Comparison of ENCODE assay signal across 9 cellular contexts in the genomic region with DNA sequence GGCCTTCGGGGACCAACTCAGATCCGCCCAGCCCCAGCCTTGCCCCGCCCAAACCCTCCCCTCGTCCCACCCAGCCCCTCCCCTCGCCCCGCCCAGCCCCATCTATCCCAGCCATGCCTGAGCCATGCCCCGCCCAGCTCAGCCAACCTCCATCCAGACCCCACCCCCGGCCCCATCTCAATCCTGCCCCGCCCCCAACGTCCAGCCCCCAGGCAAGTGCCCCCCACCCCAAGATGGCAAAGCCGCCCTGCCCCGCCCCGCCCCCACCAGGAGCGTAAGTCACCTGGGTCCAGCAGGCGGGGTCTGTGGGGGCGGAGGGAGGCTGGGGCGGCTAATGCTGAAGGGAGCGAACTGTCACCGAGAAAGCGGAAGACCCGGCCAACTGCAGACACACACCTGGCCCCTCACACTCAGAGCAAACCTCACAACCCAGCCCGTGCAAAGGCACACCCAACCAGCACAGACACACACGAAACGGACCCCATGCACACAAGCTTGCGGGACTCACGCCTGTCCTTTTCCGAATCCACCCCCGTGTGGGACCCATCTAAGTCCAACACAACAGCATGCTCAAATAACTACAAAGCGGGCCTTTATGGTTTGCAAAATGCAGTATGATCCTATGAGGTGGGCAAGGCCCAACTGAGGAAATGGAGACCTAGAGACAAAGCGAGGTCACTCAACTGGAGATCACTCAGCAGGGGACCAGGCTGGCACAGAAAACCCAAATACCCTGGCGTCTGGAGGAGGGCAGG. TPM values are rescaled to one million over a fixed set of nuclear protein-coding genes. Genes with fewer than 3 reads are reported as not detected.
DNase-seq lines count a peak whose midpoint lies in the region; ATAC-seq and TF ChIP-seq lines count a peak whose summit lies in the region.
"Had no signal": no experiment of that assay in that cellular context is flagged by ENCODE, and none has a peak within 500 bp of the region (broad histone marks: within the 10 kb centered on the region; RNA-seq: fewer than 3 reads in every experiment).

No MANE protein-coding gene starts in this region.

- intact Hi-C loops in transverse colon (cut with DNase I; ENCODE audit: low total_unique reads): no loop called here

- H3K27ac ChIP-seq in ACC112 (ENCODE audit: low read depth, low read length) (peak overlapping the region; percentile 26; the same call in 1 of the 2 replicates), endodermal cell (ENCODE audit: low read depth, low read length) (peak overlapping the region; percentile 22), transverse colon (peak overlapping the region; percentile 56 to 85 (median 71))

- H3K4me1 ChIP-seq in ACC112 (ENCODE audit: control insufficient read depth, insufficient read depth, low read length, unreplicated experiment): peaks cover 5% of the 10 kb centered on the region
- H3K4me1 ChIP-seq in endodermal cell (ENCODE audit: control insufficient read depth, insufficient read depth, low read length): no peaks in the 10 kb centered on the region
- H3K4me1 ChIP-seq in transverse colon: peaks cover 4 to 17% (median 13%) of the 10 kb centered on the region in 4 donors

- H3K27me3 Mint-ChIP-seq in activated CD8-positive, alpha-beta T cell treated with anti-CD3 and anti-CD28 coated beads, Interleukin-2, amount 10 ng/mL, durations not matched to agents 7 days and 5 days (ENCODE audit: low read depth): no peaks in the 10 kb centered on the region
- peaks cover 13% of the 10 kb centered on the region for H3K27me3 Mint-ChIP-seq in endodermal cell (ENCODE audit: insufficient read depth)
- peaks cover 0 to 3% (median 0%) of the 10 kb centered on the region in 5 donors for H3K27me3 Mint-ChIP-seq in naive thymus-derived CD8-positive, alpha-beta T cell

- H3K4me3 Mint-ChIP-seq in activated CD8-positive, alpha-beta T cell treated with anti-CD3 and anti-CD28 coated beads, Interleukin-2, amount 10 ng/mL, durations not matched to agents 7 days and 5 days: peak overlapping the region; percentile 66
- H3K4me3 Mint-ChIP-seq in endodermal cell: peak overlapping the region; percentile 66
- H3K4me3 Mint-ChIP-seq in naive thymus-derived CD8-positive, alpha-beta T cell: peak overlapping the region; percentile 74 to 96 (median 90)

- H3K27me3 ChIP-seq in ACC112 (ENCODE audit: insufficient read depth, low read length) (no peaks in the 10 kb centered on the region), endodermal cell (ENCODE audit: control insufficient read depth, insufficient read depth, low read length, poor library complexity, severe bottlenecking) (no peaks in the 10 kb centered on the region), transverse colon (no peaks in the 10 kb centered on the region)

- no peaks in the 10 kb centered on the region for H3K36me3 Mint-ChIP-seq in activated CD8-positive, alpha-beta T cell treated with anti-CD3 and anti-CD28 coated beads, Interleukin-2, amount 10 ng/mL, durations not matched to agents 7 days and 5 days (ENCODE audit: low read depth)
- H3K36me3 Mint-ChIP-seq in endodermal cell (ENCODE audit: low read depth): no peaks in the 10 kb centered on the region
- peaks cover 0 to 1% (median 0%) of the 10 kb centered on the region in 3 donors for H3K36me3 Mint-ChIP-seq in naive thymus-derived CD8-positive, alpha-beta T cell

- H3K4me3 ChIP-seq in ACC112 (ENCODE audit: low read depth, low read length): peak overlapping the region; percentile 70
- peak overlapping the region; percentile 60 for H3K4me3 ChIP-seq in Jurkat, Clone E6-1 (ENCODE audit: low read length)
- peak overlapping the region; percentile 78 for H3K4me3 ChIP-seq in endodermal cell (ENCODE audit: low read length)
- peak overlapping the region in 2 of 4 donors; percentile 44 to 47 for H3K4me3 ChIP-seq in transverse colon

- peak; percentile 27 for ATAC-seq in GM19438 (IDR thresholded peaks at IDR 0.05; ENCODE audit: low read depth, unreplicated experiment)
- ATAC-seq in activated CD8-positive, alpha-beta T cell treated with anti-CD3 and anti-CD28 coated beads, Interleukin-2, amount 10 ng/mL, durations not matched to agents 7 days and 5 days: peak; percentile 20
- ATAC-seq in naive thymus-derived CD8-positive, alpha-beta T cell: peak; percentile 24 to 30

- peak; percentile 53 for DNase-seq in Jurkat, Clone E6-1 (ENCODE audit: low read depth, low spot score)
- peak; percentile 73 for DNase-seq in activated CD8-positive, alpha-beta T cell treated with anti-CD3 and anti-CD28 coated beads, Interleukin-2, amount 10 ng/mL, durations not matched to agents 7 days and 5 days
- DNase-seq in endodermal cell: peak; percentile 94
- peak; percentile 61 to 88 (median 70) for DNase-seq in naive thymus-derived CD8-positive, alpha-beta T cell
- DNase-seq in transverse colon: peak; percentile 62
- no peak for DNase-seq in SKM-1 treated with dmso at 0.1 percent for 144 hours (lab: John Stamatoyannopoulos, UW; ENCODE audit: unreplicated experiment)

- POLR2A ChIA-PET in activated CD8-positive, alpha-beta T cell treated with anti-CD3 and anti-CD28 coated beads, Interleukin-2, amount 10 ng/mL, durations not matched to agents 7 days and 5 days (lab: Charles Lee): interaction anchor here (0.9 to 4.8 kb wide), 2 partner anchors 11 to 13 kb away, joined by 3 to 49 read pairs; partner anchors contain the start of gene OGA
- POLR2A ChIA-PET in naive thymus-derived CD8-positive, alpha-beta T cell (lab: Charles Lee): interaction anchor here (0.7 to 8.1 kb wide), 5 partner anchors 8 to 164 kb away, joined by 3 to 118 read pairs (median 4); partner anchors contain the start of gene OGA

- CTCF ChIA-PET in activated CD8-positive, alpha-beta T cell treated with anti-CD3 and anti-CD28 coated beads, Interleukin-2, amount 10 ng/mL, durations not matched to agents 7 days and 5 days (lab: Charles Lee): interaction anchor here (1.5 kb wide), 1 partner anchor 36 kb away, joined by 4 read pairs; no protein-coding TSS in a partner anchor

- H3K36me3 ChIP-seq in ACC112 (ENCODE audit: insufficient read depth, low read length) (no peaks in the 10 kb centered on the region; the same call in 1 of the 2 replicates), endodermal cell (ENCODE audit: control insufficient read depth, insufficient read depth, low read length) (no peaks in the 10 kb centered on the region), transverse colon (no peaks in the 10 kb centered on the region)

- H2AFZ ChIP-seq in ACC112 (ENCODE audit: low read length, unreplicated experiment): no peak overlapping the region

- peaks cover 47% of the 10 kb centered on the region for H3K4me1 Mint-ChIP-seq in activated CD8-positive, alpha-beta T cell treated with anti-CD3 and anti-CD28 coated beads, Interleukin-2, amount 10 ng/mL, durations not matched to agents 7 days and 5 days (ENCODE audit: low read depth)
- peaks cover 5% of the 10 kb centered on the region for H3K4me1 Mint-ChIP-seq in endodermal cell
- peaks cover 41 to 59% (median 46%) of the 10 kb centered on the region in 4 donors for H3K4me1 Mint-ChIP-seq in naive thymus-derived CD8-positive, alpha-beta T cell

- H3K27ac Mint-ChIP-seq in activated CD8-positive, alpha-beta T cell treated with anti-CD3 and anti-CD28 coated beads, Interleukin-2, amount 10 ng/mL, durations not matched to agents 7 days and 5 days: peak overlapping the region; percentile 82
- peak overlapping the region; percentile 81 for H3K27ac Mint-ChIP-seq in endodermal cell
- H3K27ac Mint-ChIP-seq in naive thymus-derived CD8-positive, alpha-beta T cell: peak overlapping the region; percentile 94 to 100 (median 99)

- 8 to 42% methylated on average over 2 to 23 of the region's 31 CpGs for WGBS in endodermal cell (ENCODE audit: insufficient coverage in 1 of 2, insufficient read length in 1 of 2), 2 experiments
- 44% methylated on average over 25 of the region's 31 CpGs; no CpG with 5 or more reads in 1 of the 2 donors for WGBS in transverse colon (ENCODE audit: low coverage in 1 of 2), 2 donors

- H3K9ac ChIP-seq in endodermal cell (ENCODE audit: extremely low read depth, low read length, poor library complexity, severe bottlenecking): no peak overlapping the region

- no peak for TF ChIP-seq EP300 in transverse colon (IDR thresholded peaks at IDR 0.05; ENCODE audit: low read depth)

- TF ChIP-seq CTCF in endodermal cell (conservative IDR thresholded peaks at IDR 0.05) (no peak), transverse colon (IDR thresholded peaks at IDR 0.05) (no peak)

- no peak for TF ChIP-seq POLR2A in transverse colon (IDR thresholded peaks at IDR 0.05)

- no peaks in the 10 kb centered on the region for H3K9me3 ChIP-seq in endodermal cell (ENCODE audit: control insufficient read depth, low read length)
- no peaks in the 10 kb centered on the region for H3K9me3 ChIP-seq in transverse colon

- H3K79me2 ChIP-seq in ACC112 (ENCODE audit: control insufficient read depth, insufficient read depth, low read length, unreplicated experiment): no peaks in the 10 kb centered on the region

- H3K9me3 Mint-ChIP-seq in activated CD8-positive, alpha-beta T cell treated with anti-CD3 and anti-CD28 coated beads, Interleukin-2, amount 10 ng/mL, durations not matched to agents 7 days and 5 days (ENCODE audit: insufficient read depth): no peaks in the 10 kb centered on the region
- no peaks in the 10 kb centered on the region for H3K9me3 Mint-ChIP-seq in endodermal cell
- peaks cover 0 to 5% (median 0%) of the 10 kb centered on the region in 9 donors for H3K9me3 Mint-ChIP-seq in naive thymus-derived CD8-positive, alpha-beta T cell

- in situ Hi-C loops in transverse colon (cut with MboI; ENCODE audit: low pct_ligation_motif_present in 1 of 4, low pct_unique_long_range_greater_than_20kb in 1 of 4, low sequenced_read_pairs in 3 of 4): loop anchor here in 1 of 4 donors (10.0 kb wide), 1 partner anchor 185 kb away; no protein-coding TSS in a partner anchor

RNA-seq across cellular contexts. Expression of gene OGA, which starts 11.5 kb away (rescaled TPM):
- polyA plus RNA-seq in Jurkat, Clone E6-1 (2012; ENCODE audit: insufficient read depth, insufficient read length): 34.2 TPM
- 100 to 1,000 TPM; 122 to 129 TPM for total RNA-seq in activated CD8-positive, alpha-beta T cell treated with anti-CD3 and anti-CD28 coated beads, Interleukin-2, amount 10 ng/mL, durations not matched to agents 7 days and 5 days
- total RNA-seq in endodermal cell: 100 to 1,000 TPM; 138 to 149 TPM
- polyA plus RNA-seq in endodermal cell (2013, experiment 1 of 2): 104 TPM
- polyA plus RNA-seq in endodermal cell (2013, experiment 2 of 2): 105 TPM
- 100 to 1,000 TPM; 370 to 406 TPM for total RNA-seq in naive thymus-derived CD8-positive, alpha-beta T cell
- polyA plus RNA-seq in naive thymus-derived CD8-positive, alpha-beta T cell: 10 to 100 TPM; 35.7 to 43.7 (median 41.9) TPM
- 100 to 1,000 TPM; 114 to 608 (median 172) TPM for total RNA-seq in transverse colon

RNA-seq across cellular contexts. Expression of gene KCNIP2, which starts 13.9 kb away (rescaled TPM):
- 9.8 TPM for polyA plus RNA-seq in Jurkat, Clone E6-1 (2012; ENCODE audit: insufficient read depth, insufficient read length)
- 1 to 10 TPM; 1.9 to 2.7 TPM for total RNA-seq in activated CD8-positive, alpha-beta T cell treated with anti-CD3 and anti-CD28 coated beads, Interleukin-2, amount 10 ng/mL, durations not matched to agents 7 days and 5 days
- 1 to 10 TPM; 2.8 to 3.0 TPM for total RNA-seq in endodermal cell
- 4.5 TPM for polyA plus RNA-seq in endodermal cell (2013, experiment 1 of 2)
- polyA plus RNA-seq in endodermal cell (2013, experiment 2 of 2): 3.9 TPM
- 1 to 10 TPM; 2.0 to 2.5 TPM for total RNA-seq in naive thymus-derived CD8-positive, alpha-beta T cell
- not detected for polyA plus RNA-seq in naive thymus-derived CD8-positive, alpha-beta T cell
- total RNA-seq in transverse colon: 1 to 10 TPM; 1.1 to 5.2 (median 2.2) TPM

RNA-seq across cellular contexts. Expression of gene NPM3, which starts 46.5 kb away (rescaled TPM):
- 238 TPM for polyA plus RNA-seq in Jurkat, Clone E6-1 (2012; ENCODE audit: insufficient read depth, insufficient read length)
- 10 to 100 TPM; 49.7 to 58.3 TPM for total RNA-seq in activated CD8-positive, alpha-beta T cell treated with anti-CD3 and anti-CD28 coated beads, Interleukin-2, amount 10 ng/mL, durations not matched to agents 7 days and 5 days
- total RNA-seq in endodermal cell (100 to 1,000 TPM in 1 of 2 donors, 10 to 100 TPM in 1; 82.2 to 133 TPM), transverse colon (10 to 100 TPM in 3 of 4 donors, 1 to 10 TPM in 1; 8.2 to 18.7 (median 12.7) TPM)
- polyA plus RNA-seq in endodermal cell (2013, experiment 1 of 2): 81.8 TPM
- 78.0 TPM for polyA plus RNA-seq in endodermal cell (2013, experiment 2 of 2)
- 10 to 100 TPM; 17.1 to 19.1 TPM for total RNA-seq in naive thymus-derived CD8-positive, alpha-beta T cell
- polyA plus RNA-seq in naive thymus-derived CD8-positive, alpha-beta T cell: 10 to 100 TPM; 14.6 to 19.3 (median 18.9) TPM

RNA-seq across cellular contexts. Expression of gene FGF8, which starts 53.8 kb away (rescaled TPM):
- 1.5 TPM for polyA plus RNA-seq in Jurkat, Clone E6-1 (2012; ENCODE audit: insufficient read depth, insufficient read length)
- not detected for total RNA-seq in activated CD8-positive, alpha-beta T cell treated with anti-CD3 and anti-CD28 coated beads, Interleukin-2, amount 10 ng/mL, durations not matched to agents 7 days and 5 days
- total RNA-seq in endodermal cell: 10 to 100 TPM; 13.3 to 46.5 TPM
- 28.6 TPM for polyA plus RNA-seq in endodermal cell (2013, experiment 1 of 2)
- 31.4 TPM for polyA plus RNA-seq in endodermal cell (2013, experiment 2 of 2)
- total RNA-seq in naive thymus-derived CD8-positive, alpha-beta T cell: not detected
- polyA plus RNA-seq in naive thymus-derived CD8-positive, alpha-beta T cell: not detected
- total RNA-seq in transverse colon: not detected
- total RNA-seq: lower leg skin had no signal
